Comparison of ENCODE assay signal across 14 cellular contexts in the genomic region with DNA sequence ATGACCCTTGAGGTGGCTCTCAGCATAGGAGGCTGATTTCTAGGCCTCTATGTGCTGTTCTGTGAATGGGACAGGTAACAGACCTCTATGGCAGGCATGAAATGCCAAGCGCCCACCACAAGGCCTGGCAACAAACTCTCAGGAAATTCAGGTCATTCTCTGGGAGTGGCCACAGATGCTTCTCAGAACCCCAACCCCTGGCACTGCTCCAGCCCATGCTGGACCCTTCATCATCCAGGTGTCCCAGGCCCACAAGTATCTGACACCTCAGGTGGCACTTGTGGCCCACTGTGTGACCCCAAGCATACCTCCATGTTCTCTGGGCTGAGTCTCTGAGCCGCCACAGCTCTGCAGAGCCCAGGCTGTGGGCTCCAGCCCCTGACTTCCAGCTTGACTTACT. TPM values are rescaled to one million over a fixed set of nuclear protein-coding genes. Genes with fewer than 3 reads are reported as not detected.
"Had no signal": no experiment of that assay in that cellular context is flagged by ENCODE, and none has a peak within 500 bp of the region (broad histone marks: within the 10 kb centered on the region; RNA-seq: fewer than 3 reads in every experiment).

No MANE protein-coding gene starts in this region.

RNA-seq across cellular contexts. Expression of a gene that starts 24.3 kb away (rescaled TPM):
- total RNA-seq: activated CD4-positive, alpha-beta memory T cell treated with anti-CD3 and anti-CD28 coated beads for 36 hours; activated CD4-positive, alpha-beta T cell treated with anti-CD3 and anti-CD28 coated beads, Interleukin-2, amount 10 ng/mL, durations not matched to agents 24 days and 14 days; activated CD8-positive, alpha-beta memory T cell treated with anti-CD3 and anti-CD28 coated beads for 36 hours; activated CD8-positive, alpha-beta T cell treated with anti-CD3 and anti-CD28 coated beads for 36 hours; activated naive CD4-positive, alpha-beta T cell treated with anti-CD3 and anti-CD28 coated beads for 36 hours; activated naive CD4-positive, alpha-beta T cell treated with anti-CD3 and anti-CD28 coated beads, Interleukin-2, amount 50 U/mL, for 72 hours; activated T-cell treated with anti-CD3 and anti-CD28 coated beads, Interleukin-2, amount 50 U/mL, for 4 hours; activated T-cell treated with anti-CD3 and anti-CD28 coated beads, Interleukin-2, amount 50 U/mL, for 72 hours; activated T-helper 1 cell treated with anti-CD3 and anti-CD28 coated beads, Interleukin-12 subunit alpha, Interleukin-12 subunit beta, Interleukin-2, Interleukin-4 antibody, amounts not matched to agents 30 ng/mL and 10 ng/mL and 1 ng/mL, durations not matched to agents 14 hours and 24 hours and 36 hours; activated T-helper 17 cell treated with anti-CD3 and anti-CD28 coated beads, Interleukin-2, amount 50 U/mL, for 72 hours; adrenal gland; ascending aorta; breast epithelium; cardiac muscle cell had no signal
- polyA plus RNA-seq: cardiac muscle cell had no signal
